ENCODE assay signal across 14 cellular contexts in genomic region chr16:591892-592517, GRCh38. TPM values are rescaled to one million over a fixed set of nuclear protein-coding genes. Genes with fewer than 3 reads are reported as not detected.
DNase-seq lines count a peak whose midpoint lies in the region.
"Had no signal": no experiment of that assay in that cellular context is flagged by ENCODE, and none has a peak within 500 bp of the region (broad histone marks: within the 10 kb centered on the region; RNA-seq: fewer than 3 reads in every experiment).

No MANE protein-coding gene starts in this region.

- H2BK5ac ChIP-seq in trophoblast cell (ENCODE audit: low read depth, low read length, poor library complexity), result no peak overlapping the region

- H4K12ac ChIP-seq in trophoblast cell (ENCODE audit: low read depth, low read length), result no peak overlapping the region

- H3K4me3 Mint-ChIP-seq in CD4-positive, alpha-beta memory T cell, result peak overlapping the region; percentile 12 to 93 (median 50)
- no peak overlapping the region for H3K4me3 Mint-ChIP-seq in activated CD4-positive, alpha-beta memory T cell treated with anti-CD3 and anti-CD28 coated beads for 36 hours

- H3K18ac ChIP-seq in trophoblast cell (ENCODE audit: low read length), result peak overlapping the region; percentile 9

- 53 to 62% methylated on average over 15 of the region's 15 CpGs for WGBS in esophagus, 2 donors
- WGBS in trophoblast cell (ENCODE audit: extremely low coverage, insufficient coverage, insufficient read length), result no CpG with 5 or more reads among the region's 15 CpGs

- H2BK120ac ChIP-seq in trophoblast cell (ENCODE audit: insufficient read depth, low read length, poor library complexity), result peak overlapping the region; percentile 6

- peaks cover 0 to 5% (median 0%) of the 10 kb centered on the region in 8 donors for H3K9me3 Mint-ChIP-seq in CD4-positive, alpha-beta memory T cell
- H3K9me3 Mint-ChIP-seq in activated CD4-positive, alpha-beta memory T cell treated with anti-CD3 and anti-CD28 coated beads for 36 hours, result no peaks in the 10 kb centered on the region
- H3K9me3 Mint-ChIP-seq: activated naive CD8-positive, alpha-beta T cell treated with anti-CD3 and anti-CD28 coated beads, Interleukin-2, amount 10 ng/mL, durations not matched to agents 7 days and 5 days had no signal

- no peak overlapping the region for H2BK12ac ChIP-seq in trophoblast cell (ENCODE audit: low read length)

- no peak overlapping the region for H4K8ac ChIP-seq in trophoblast cell (ENCODE audit: low read depth, low read length)

- H3K79me1 ChIP-seq in trophoblast cell (ENCODE audit: low read length), result peaks cover 22% of the 10 kb centered on the region

- H3K27ac ChIP-seq in CD4-positive, alpha-beta memory T cell (ENCODE audit: low read depth, low read length), result no peak overlapping the region
- H3K27ac ChIP-seq in esophagus (ENCODE audit: low read depth in 2 of 2, low read length in 1 of 2) (peak overlapping the region; percentile 91 to 95), trophoblast cell (ENCODE audit: low read depth, low read length) (no peak overlapping the region)
- H3K27ac ChIP-seq: GM23248, right atrium auricular region had no signal

- H3K36me3 ChIP-seq in CD4-positive, alpha-beta memory T cell (ENCODE audit: insufficient read depth, low read length), result peaks cover 4% of the 10 kb centered on the region
- H3K36me3 ChIP-seq in esophagus (ENCODE audit: control insufficient read depth in 2 of 2, insufficient read depth in 2 of 2, low read length in 1 of 2), result peaks cover 0 to 12% of the 10 kb centered on the region in 2 donors
- H3K36me3 ChIP-seq in trophoblast cell (ENCODE audit: control insufficient read depth in 1 of 2, insufficient read depth in 2 of 2, low read length in 2 of 2), result peaks cover 11 to 18% of the 10 kb centered on the region in 2 experiments
- H3K36me3 ChIP-seq: right atrium auricular region had no signal

- no peak overlapping the region for H3K4me2 ChIP-seq in trophoblast cell (ENCODE audit: low read length)

- no peak overlapping the region for H3K14ac ChIP-seq in trophoblast cell (ENCODE audit: low read length)

- H3K9me3 ChIP-seq in CD4-positive, alpha-beta memory T cell (ENCODE audit: control insufficient read depth in 1 of 2, low read length in 2 of 2), result no peaks in the 10 kb centered on the region
- no peaks in the 10 kb centered on the region for H3K9me3 ChIP-seq in esophagus (ENCODE audit: control insufficient read depth in 2 of 2, insufficient read depth in 1 of 2, low read depth in 1 of 2, low read length in 1 of 2)
- H3K9me3 ChIP-seq in trophoblast cell (ENCODE audit: insufficient read depth, low read depth, low read length), result peaks cover 3% of the 10 kb centered on the region
- H3K9me3 ChIP-seq: right atrium auricular region had no signal

- H3K36me3 Mint-ChIP-seq in CD4-positive, alpha-beta memory T cell, result peaks cover 2 to 21% of the 10 kb centered on the region in 2 donors
- peaks cover 14% of the 10 kb centered on the region for H3K36me3 Mint-ChIP-seq in activated CD4-positive, alpha-beta memory T cell treated with anti-CD3 and anti-CD28 coated beads for 36 hours

- H3K23ac ChIP-seq in trophoblast cell (ENCODE audit: low read length), result no peak overlapping the region

- peaks cover 28% of the 10 kb centered on the region for H3K79me2 ChIP-seq in trophoblast cell (ENCODE audit: control insufficient read depth, insufficient read depth, low read length, poor library complexity)

- H3K27me3 ChIP-seq in CD4-positive, alpha-beta memory T cell (ENCODE audit: insufficient read depth, low read length), result no peaks in the 10 kb centered on the region
- H3K27me3 ChIP-seq in esophagus (ENCODE audit: control insufficient read depth in 1 of 2, insufficient read depth in 2 of 2, low read length in 2 of 2) (no peaks in the 10 kb centered on the region), trophoblast cell (ENCODE audit: insufficient read depth, low read length) (no peaks in the 10 kb centered on the region)
- H3K27me3 ChIP-seq: right atrium auricular region had no signal

- no peak for DNase-seq in CD4-positive, alpha-beta memory T cell
- DNase-seq in NCI-H69 (lab: John Stamatoyannopoulos, UW) (peak; percentile 50), trophoblast cell (peak in 1 of 2 donors; percentile 44), NCI-H82 treated with DMSO at 0.1 percent for 48 hours (lab: John Stamatoyannopoulos, UW; ENCODE audit: unreplicated experiment) (no peak), NCI-H1436 (lab: John Stamatoyannopoulos, UW) (no peak), globus pallidus (ENCODE audit: low spot score) (no peak)
- DNase-seq in activated CD4-positive, alpha-beta memory T cell treated with anti-CD3 and anti-CD28 coated beads for 36 hours, result no peak
- DNase-seq: activated naive CD8-positive, alpha-beta T cell treated with anti-CD3 and anti-CD28 coated beads, Interleukin-2, amount 10 ng/mL, durations not matched to agents 7 days and 5 days had no signal

- CTCF ChIA-PET in CD4-positive, alpha-beta memory T cell (lab: Charles Lee; ENCODE audit: partially characterized antibody), result no interaction called here
- CTCF ChIA-PET in activated CD4-positive, alpha-beta memory T cell treated with anti-CD3 and anti-CD28 coated beads for 36 hours (lab: Charles Lee), result interaction anchor here (1.2 to 1.4 kb wide), 2 partner anchors 44 to 77 kb away, joined by 3 to 5 read pairs; partner anchors contain the start of gene METTL26

- peak overlapping the region; percentile 23 for H3K4ac ChIP-seq in trophoblast cell (ENCODE audit: low read depth, low read length)

- H3K4me3 ChIP-seq in CD4-positive, alpha-beta memory T cell (ENCODE audit: low read length in 2 of 2), result no peak overlapping the region
- peak overlapping the region; percentile 32 to 40 for H3K4me3 ChIP-seq in esophagus (ENCODE audit: low read depth in 1 of 2, low read length in 2 of 2)
- H3K4me3 ChIP-seq in trophoblast cell (ENCODE audit: low read depth, low read length), result peak overlapping the region; percentile 11
- H3K4me3 ChIP-seq: right atrium auricular region had no signal

- H3K4me1 ChIP-seq in CD4-positive, alpha-beta memory T cell (ENCODE audit: insufficient read depth, low read length), result peaks cover 27% of the 10 kb centered on the region
- H3K4me1 ChIP-seq in esophagus (ENCODE audit: control insufficient read depth in 2 of 2, insufficient read depth in 2 of 2, low read length in 1 of 2), result peaks cover 13 to 61% of the 10 kb centered on the region in 2 donors
- peaks cover 32 to 40% of the 10 kb centered on the region in 2 experiments for H3K4me1 ChIP-seq in trophoblast cell (ENCODE audit: control insufficient read depth in 1 of 2, insufficient read depth in 2 of 2, low read length in 2 of 2)

- intact Hi-C loops in CD4-positive, alpha-beta memory T cell (cut with micrococcal nuclease), result no loop called here
- intact Hi-C loops in activated CD4-positive, alpha-beta memory T cell treated with anti-CD3 and anti-CD28 coated beads for 36 hours (cut with micrococcal nuclease), result no loop called here

- H4K91ac ChIP-seq in trophoblast cell (ENCODE audit: low read depth, low read length), result peak overlapping the region; percentile 25

- H3K27me3 Mint-ChIP-seq in CD4-positive, alpha-beta memory T cell, result no peaks in the 10 kb centered on the region
- H3K27me3 Mint-ChIP-seq in activated CD4-positive, alpha-beta memory T cell treated with anti-CD3 and anti-CD28 coated beads for 36 hours, result no peaks in the 10 kb centered on the region
- H3K27me3 Mint-ChIP-seq: activated naive CD8-positive, alpha-beta T cell treated with anti-CD3 and anti-CD28 coated beads, Interleukin-2, amount 10 ng/mL, durations not matched to agents 7 days and 5 days had no signal

- POLR2A ChIA-PET in CD4-positive, alpha-beta memory T cell (lab: Charles Lee; ENCODE audit: partially characterized antibody), result interaction anchor here (0.7 kb wide), 1 partner anchor 96 kb away, joined by 3 read pairs; no protein-coding TSS in a partner anchor
- POLR2A ChIA-PET in activated CD4-positive, alpha-beta memory T cell treated with anti-CD3 and anti-CD28 coated beads for 36 hours (lab: Charles Lee), result no interaction called here

- no peak overlapping the region for H2AFZ ChIP-seq in trophoblast cell (ENCODE audit: insufficient read depth, low read length, poor library complexity)
- H2AFZ ChIP-seq: GM23248 had no signal

- peak overlapping the region in 1 of 7 donors; percentile 71 for H3K27ac Mint-ChIP-seq in CD4-positive, alpha-beta memory T cell
- no peak overlapping the region for H3K27ac Mint-ChIP-seq in activated CD4-positive, alpha-beta memory T cell treated with anti-CD3 and anti-CD28 coated beads for 36 hours
- H3K27ac Mint-ChIP-seq: activated naive CD8-positive, alpha-beta T cell treated with anti-CD3 and anti-CD28 coated beads, Interleukin-2, amount 10 ng/mL, durations not matched to agents 7 days and 5 days had no signal

- peak overlapping the region; percentile 28 for H2AK5ac ChIP-seq in trophoblast cell (ENCODE audit: low read length)

- H3K4me1 Mint-ChIP-seq in CD4-positive, alpha-beta memory T cell, result peaks cover 23 to 59% (median 35%) of the 10 kb centered on the region in 4 donors
- peaks cover 30% of the 10 kb centered on the region for H3K4me1 Mint-ChIP-seq in activated CD4-positive, alpha-beta memory T cell treated with anti-CD3 and anti-CD28 coated beads for 36 hours (ENCODE audit: low read depth)

- no peak overlapping the region for H3K9ac ChIP-seq in trophoblast cell (ENCODE audit: low read length)
- H3K9ac ChIP-seq: GM23248 had no signal

RNA-seq across cellular contexts. Expression of gene RAB40C, which starts 2.1 kb away (rescaled TPM):
- 10 to 100 TPM; 22.0 to 25.6 TPM for total RNA-seq in CD4-positive, alpha-beta memory T cell
- polyA plus RNA-seq in CD4-positive, alpha-beta memory T cell, result 10 to 100 TPM in 1 of 2 donors, 1 to 10 TPM in 1; 6.8 to 17.7 TPM
- polyA plus RNA-seq in esophagus, result 10 to 100 TPM; 18.1 to 42.4 TPM
- 26.3 and 27.6 TPM in 2 replicates for polyA plus RNA-seq in trophoblast cell (2013)
- total RNA-seq in activated CD4-positive, alpha-beta memory T cell treated with anti-CD3 and anti-CD28 coated beads for 36 hours, result 10 to 100 TPM; 10.1 to 10.6 TPM

RNA-seq across cellular contexts. Expression of gene PIGQ, which starts 22.2 kb away (rescaled TPM):
- total RNA-seq in CD4-positive, alpha-beta memory T cell, result 10 to 100 TPM; 61.4 to 63.3 TPM
- polyA plus RNA-seq in CD4-positive, alpha-beta memory T cell, result 10 to 100 TPM in 1 of 2 donors, 1 to 10 TPM in 1; 7.2 to 12.5 TPM
- 10 to 100 TPM; 22.8 to 40.1 TPM for polyA plus RNA-seq in esophagus
- 26.7 and 27.0 TPM in 2 replicates for polyA plus RNA-seq in trophoblast cell (2013)
- total RNA-seq in activated CD4-positive, alpha-beta memory T cell treated with anti-CD3 and anti-CD28 coated beads for 36 hours, result 10 to 100 TPM; 24.2 to 26.2 TPM

RNA-seq across cellular contexts. Expression of gene NHLRC4, which starts 25.2 kb away (rescaled TPM):
- 1 to 10 TPM; 2.4 to 3.2 TPM for total RNA-seq in CD4-positive, alpha-beta memory T cell
- 1 to 10 TPM; 2.1 to 2.7 TPM for polyA plus RNA-seq in CD4-positive, alpha-beta memory T cell
- polyA plus RNA-seq in esophagus, result under 1 TPM; 0.11 to 0.16 TPM
- 0.25 and 0.28 TPM in 2 replicates for polyA plus RNA-seq in trophoblast cell (2013)
- total RNA-seq in activated CD4-positive, alpha-beta memory T cell treated with anti-CD3 and anti-CD28 coated beads for 36 hours, result under 1 TPM; 0.31 to 0.45 TPM

RNA-seq across cellular contexts. Expression of gene PRR35, which starts 31.8 kb away (rescaled TPM):
- total RNA-seq in CD4-positive, alpha-beta memory T cell, result not detected
- not detected for polyA plus RNA-seq in CD4-positive, alpha-beta memory T cell
- under 1 TPM; 0.01 to 0.24 TPM for polyA plus RNA-seq in esophagus
- polyA plus RNA-seq in trophoblast cell (2013), result 0.04 TPM in 2 replicates
- not detected for total RNA-seq in activated CD4-positive, alpha-beta memory T cell treated with anti-CD3 and anti-CD28 coated beads for 36 hours
- total RNA-seq: activated naive CD8-positive, alpha-beta T cell treated with anti-CD3 and anti-CD28 coated beads, Interleukin-2, amount 10 ng/mL, durations not matched to agents 7 days and 5 days; esophagus mucosa; GM23248; OCI-LY7; right atrium auricular region had no signal
- polyA plus RNA-seq: GM23248 had no signal

RNA-seq across cellular contexts. Expression of gene WFIKKN1, which starts 38.8 kb away (rescaled TPM):
- under 1 TPM; 0.67 to 0.86 TPM for total RNA-seq in CD4-positive, alpha-beta memory T cell
- polyA plus RNA-seq in CD4-positive, alpha-beta memory T cell, result under 1 TPM in 1 of 2 donors, not detected in 1; 0.09 TPM
- 1 to 10 TPM in 1 of 2 donors, under 1 TPM in 1; 0.11 to 1.5 TPM for polyA plus RNA-seq in esophagus
- polyA plus RNA-seq in trophoblast cell (2013), result 13.1 and 14.9 TPM in 2 replicates
- under 1 TPM; 0.05 to 0.07 TPM for total RNA-seq in activated CD4-positive, alpha-beta memory T cell treated with anti-CD3 and anti-CD28 coated beads for 36 hours
- total RNA-seq: Daoy, GM23248 had no signal
- polyA plus RNA-seq: GM23248 had no signal

Comparison
In these comparisons a context has a peak if more than half of its experiments do, and no peak if none do; other contexts are left out.
1. H3K27ac ChIP-seq: peak in esophagus (2 of 2); none in CD4-positive, alpha-beta memory T cell (single experiment) and trophoblast cell (single experiment).
2. H3K4me3 ChIP-seq: peak in esophagus (2 of 2) and trophoblast cell (single experiment); none in CD4-positive, alpha-beta memory T cell (0 of 2).